Comparison of ENCODE assay signal across 9 cellular contexts in genomic region chr14:44316647-44317432, GRCh38.
DNase-seq lines count a peak whose midpoint lies in the region; ATAC-seq lines count a peak whose summit lies in the region.
"Had no signal": no experiment of that assay in that cellular context is flagged by ENCODE, and none has a peak within 500 bp of the region (broad histone marks: within the 10 kb centered on the region; RNA-seq: fewer than 3 reads in every experiment).

No MANE protein-coding gene starts in this region.

- H3K4me1 ChIP-seq in CD4-positive, alpha-beta memory T cell (ENCODE audit: insufficient read depth, low read length), result no peaks in the 10 kb centered on the region

- intact Hi-C loops in CD4-positive, alpha-beta memory T cell (cut with micrococcal nuclease), result no loop called here
- intact Hi-C loops in sciatic nerve (cut with DNase I), result no loop called here

- H3K4me3 Mint-ChIP-seq in CD4-positive, alpha-beta memory T cell, result no peak overlapping the region
- H3K4me3 Mint-ChIP-seq: memory B cell; T-helper 1 cell treated with Interleukin-12 subunit alpha and Interleukin-12 subunit beta and Interleukin-4 antibody, amounts not matched to agents 30 μg/mL and 1 μg/mL, for 36 hours had no signal

- H3K4me3 ChIP-seq in CD4-positive, alpha-beta memory T cell (ENCODE audit: low read length in 2 of 2), result no peak overlapping the region

- CTCF ChIA-PET in CD4-positive, alpha-beta memory T cell (lab: Charles Lee; ENCODE audit: partially characterized antibody), result no interaction called here

- no peak overlapping the region for H3K27ac ChIP-seq in CD4-positive, alpha-beta memory T cell (ENCODE audit: low read depth, low read length)

- peaks cover 0 to 29% (median 8%) of the 10 kb centered on the region in 8 donors for H3K9me3 Mint-ChIP-seq in CD4-positive, alpha-beta memory T cell

- ATAC-seq in GM18867 (IDR thresholded peaks at IDR 0.05; ENCODE audit: unreplicated experiment) (peak; percentile 85), HG03066 (IDR thresholded peaks at IDR 0.05; ENCODE audit: low read depth, unreplicated experiment) (peak; percentile 75), esophagus mucosa (peak; percentile 96), sciatic nerve (no peak)

- no peaks in the 10 kb centered on the region for H3K36me3 Mint-ChIP-seq in CD4-positive, alpha-beta memory T cell
- H3K36me3 Mint-ChIP-seq: memory B cell had no signal

- no peaks in the 10 kb centered on the region for H3K4me1 Mint-ChIP-seq in CD4-positive, alpha-beta memory T cell
- H3K4me1 Mint-ChIP-seq: memory B cell had no signal

- H3K27me3 ChIP-seq in CD4-positive, alpha-beta memory T cell (ENCODE audit: insufficient read depth, low read length), result no peaks in the 10 kb centered on the region

- no peaks in the 10 kb centered on the region for H3K36me3 ChIP-seq in CD4-positive, alpha-beta memory T cell (ENCODE audit: insufficient read depth, low read length)

- no peak overlapping the region for H3K27ac Mint-ChIP-seq in CD4-positive, alpha-beta memory T cell
- H3K27ac Mint-ChIP-seq: memory B cell; T-helper 1 cell treated with Interleukin-12 subunit alpha and Interleukin-12 subunit beta and Interleukin-4 antibody, amounts not matched to agents 30 μg/mL and 1 μg/mL, for 36 hours had no signal

- no peaks in the 10 kb centered on the region for H3K9me3 ChIP-seq in CD4-positive, alpha-beta memory T cell (ENCODE audit: control insufficient read depth in 1 of 2, low read length in 2 of 2)

- no peaks in the 10 kb centered on the region for H3K27me3 Mint-ChIP-seq in CD4-positive, alpha-beta memory T cell
- H3K27me3 Mint-ChIP-seq: memory B cell had no signal

- peak; percentile 85 for DNase-seq in OCI-M1 (lab: John Stamatoyannopoulos, UW)
- peak; percentile 81 for DNase-seq in stromal cell of bone marrow (ENCODE audit: low read depth)
- no peak for DNase-seq in CD4-positive, alpha-beta memory T cell
- DNase-seq in sciatic nerve (ENCODE audit: low spot score), result no peak

- POLR2A ChIA-PET in CD4-positive, alpha-beta memory T cell (lab: Charles Lee; ENCODE audit: partially characterized antibody), result no interaction called here

Comparison
In these comparisons a context has a peak if more than half of its experiments do, and no peak if none do; other contexts are left out.
1. DNase-seq: peak in OCI-M1 (single experiment) and stromal cell of bone marrow (single experiment); none in CD4-positive, alpha-beta memory T cell (0 of 5) and sciatic nerve (single experiment).